Comparison of ENCODE assay signal across 9 cellular contexts in the genomic region with DNA sequence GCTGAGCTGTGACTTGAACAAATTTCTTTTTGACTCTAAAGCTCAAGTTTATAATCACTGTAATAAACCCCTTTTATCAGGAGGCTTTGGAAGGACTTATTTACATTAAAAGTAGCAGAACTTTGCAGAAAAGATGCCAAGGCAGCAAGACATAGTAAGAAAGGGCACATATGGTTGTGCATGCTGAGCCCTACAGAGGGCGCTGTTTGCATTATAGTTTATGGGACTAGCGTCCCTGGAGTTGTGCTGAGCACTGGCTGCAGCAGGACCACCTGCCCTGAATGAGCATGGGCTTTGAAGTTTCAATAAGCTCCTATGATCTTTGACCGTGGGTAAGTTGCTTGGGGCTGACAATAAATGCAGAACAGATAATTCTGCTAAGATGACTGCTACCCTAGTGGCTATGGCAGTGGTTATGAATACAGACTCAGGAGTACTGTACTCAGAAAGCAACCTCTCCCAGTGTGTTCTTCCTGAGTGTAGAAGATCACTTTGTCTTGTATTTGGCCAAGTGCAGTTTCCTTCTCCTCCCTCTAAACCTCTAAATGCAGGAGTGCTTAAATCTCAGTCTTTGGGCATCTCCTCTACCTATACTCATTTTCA. TPM values are rescaled to one million over a fixed set of nuclear protein-coding genes. Genes with fewer than 3 reads are reported as not detected.
A peak's percentile ranks its signal among the peaks of the same experiment; 100 is the strongest.
DNase-seq lines count a peak whose midpoint lies in the region; ATAC-seq and TF ChIP-seq lines count a peak whose summit lies in the region.
"Had no signal": no experiment of that assay in that cellular context is flagged by ENCODE, and none has a peak within 500 bp of the region (broad histone marks: within the 10 kb centered on the region; RNA-seq: fewer than 3 reads in every experiment).

No MANE protein-coding gene starts in this region.

- no peaks in the 10 kb centered on the region for H3K4me1 ChIP-seq in Panc1 (ENCODE audit: control insufficient read depth, insufficient read depth, low read length)
- no peaks in the 10 kb centered on the region for H3K4me1 ChIP-seq in transverse colon

- BruUV-seq in Panc1 (replicated peaks; lab: Mats Ljungman, UMichigan): no TSS peak

- POLR2A ChIA-PET in Panc1 (lab: Charles Lee): interaction anchor here (0.6 kb wide), 1 partner anchor 237 kb away, joined by 3 read pairs; no protein-coding TSS in a partner anchor

- no peak for TF ChIP-seq EP300 in transverse colon (IDR thresholded peaks at IDR 0.05; ENCODE audit: low read depth)

- CTCF ChIA-PET in Panc1 (lab: Charles Lee): interaction anchor here (0.5 to 0.9 kb wide), 3 partner anchors 216 to 247 kb away, joined by 3 to 4 read pairs (median 4); no protein-coding TSS in a partner anchor

- peaks cover 8% of the 10 kb centered on the region; the same call in 1 of the 2 replicates for H3K27me3 ChIP-seq in Panc1 (ENCODE audit: control insufficient read depth, insufficient read depth, low read length)
- no peaks in the 10 kb centered on the region for H3K27me3 ChIP-seq in transverse colon

- H3K9me3 ChIP-seq in Panc1 (ENCODE audit: control insufficient read depth, insufficient read depth, low read depth, low read length) (no peaks in the 10 kb centered on the region), transverse colon (no peaks in the 10 kb centered on the region)

- peak; percentile 45 for DNase-seq in D341Med (ENCODE audit: low spot score)
- DNase-seq in Panc1 (ENCODE audit: low read depth, low spot score): no peak
- DNase-seq in fibroblast of pulmonary artery (ENCODE audit: low read depth): no peak
- DNase-seq in transverse colon: peak; percentile 18
- no peak for DNase-seq in GM03348 (ENCODE audit: low spot score)
- DNase-seq in NCI-H2081 treated with DMSO at 0.1 percent for 48 hours (lab: John Stamatoyannopoulos, UW): no peak

- 0 to 21% methylated on average over 1 to 3 of the region's 3 CpGs for WGBS in transverse colon (ENCODE audit: low coverage in 1 of 2), 2 donors

- ATAC-seq in GM21529 (IDR thresholded peaks at IDR 0.05; ENCODE audit: unreplicated experiment) (peak; percentile 68), Panc1 (no peak), HG02798 (IDR thresholded peaks at IDR 0.05; ENCODE audit: poor library complexity, unreplicated experiment) (no peak)

- H3K36me3 ChIP-seq in Panc1 (ENCODE audit: control insufficient read depth, insufficient read depth, low read length) (no peaks in the 10 kb centered on the region), transverse colon (no peaks in the 10 kb centered on the region)

- H3K4me3 ChIP-seq in Panc1 (ENCODE audit: low read depth in 2 of 2, low read length in 2 of 2) (no peak overlapping the region), fibroblast of pulmonary artery (replicated peaks; ENCODE audit: low read depth, low read length) (no peak overlapping the region), transverse colon (no peak overlapping the region)

- H3K27ac ChIP-seq in Panc1 (ENCODE audit: low read length) (no peak overlapping the region), transverse colon (no peak overlapping the region)
- H3K27ac ChIP-seq: epithelial cell of prostate had no signal

- intact Hi-C loops in Panc1 (cut with micrococcal nuclease; ENCODE audit: unreplicated experiment): no loop called here
- intact Hi-C loops in transverse colon (cut with DNase I; ENCODE audit: low total_unique reads): no loop called here

- TF ChIP-seq CTCF in Panc1 (IDR thresholded peaks at IDR 0.05) (peak; percentile 69), fibroblast of pulmonary artery (IDR thresholded peaks at IDR 0.05; ENCODE audit: low read length, missing control alignments) (peak; percentile 36), transverse colon (IDR thresholded peaks at IDR 0.05) (peak in 3 of 5 experiments; percentile 23 to 33 (median 27))

- TF ChIP-seq POLR2A in transverse colon (IDR thresholded peaks at IDR 0.05): no peak

- in situ Hi-C loops in Panc1 (cut with HindIII; ENCODE audit: low pct_unique_long_range_greater_than_20kb, low sequenced_read_pairs) (no loop called here), transverse colon (cut with MboI; ENCODE audit: low pct_ligation_motif_present in 1 of 4, low pct_unique_long_range_greater_than_20kb in 1 of 4, low sequenced_read_pairs in 3 of 4) (no loop called here)

RNA-seq across cellular contexts. Expression of gene USP1, which starts 45.4 kb away (rescaled TPM):
- 42.9 TPM for total RNA-seq in Panc1 (2021; ENCODE audit: unreplicated experiment)
- polyA plus RNA-seq in Panc1 (2012; ENCODE audit: insufficient read length): 13.0 TPM
- total RNA-seq in transverse colon: 10 to 100 TPM in 3 of 4 donors, 1 to 10 TPM in 1; 6.0 to 26.7 (median 25.0) TPM

Comparison
In these comparisons a context has a peak if more than half of its experiments do, and no peak if none do; other contexts are left out.
1. DNase-seq: peak in D341Med (single experiment) and transverse colon (single experiment); none in Panc1 (single experiment), fibroblast of pulmonary artery (single experiment), GM03348 (single experiment) and NCI-H2081 treated with DMSO at 0.1 percent for 48 hours (single experiment).
2. Peak in every context shown above with its lines, with median percentiles within 50 percentile points of each other: CTCF ChIP-seq.